Comparison of ENCODE assay signal across 1 cellular context in genomic region chr1:22846453-22846852, GRCh38.
TF ChIP-seq lines count a peak whose summit lies in the region.

No MANE protein-coding gene starts in this region.

TF ChIP-seq in K562, 482 proteins besides CTCF, POLR2A, EP300 and RAD21 (continued from another document):
- peak; percentile 86 for TF ChIP-seq EGR1 (conservative IDR thresholded peaks at IDR 0.05)
- no peak for TF ChIP-seq HMG20A (CRISPR knock-in tag; conservative IDR thresholded peaks at IDR 0.05)
- no peak for TF ChIP-seq HNRNPK (IDR thresholded peaks at IDR 0.05; ENCODE audit: low read depth, low read length, poor library complexity, severe bottlenecking)
- TF ChIP-seq CEBPB (tag; IDR thresholded peaks at IDR 0.05), result no peak
- no peak for TF ChIP-seq ZNF699 (CRISPR knock-in tag; IDR thresholded peaks at IDR 0.05; ENCODE audit: insufficient replicate concordance)
- no peak for TF ChIP-seq CSDE1 (IDR thresholded peaks at IDR 0.05)
